Comparison of ENCODE assay signal across 8 cellular contexts in the genomic region with DNA sequence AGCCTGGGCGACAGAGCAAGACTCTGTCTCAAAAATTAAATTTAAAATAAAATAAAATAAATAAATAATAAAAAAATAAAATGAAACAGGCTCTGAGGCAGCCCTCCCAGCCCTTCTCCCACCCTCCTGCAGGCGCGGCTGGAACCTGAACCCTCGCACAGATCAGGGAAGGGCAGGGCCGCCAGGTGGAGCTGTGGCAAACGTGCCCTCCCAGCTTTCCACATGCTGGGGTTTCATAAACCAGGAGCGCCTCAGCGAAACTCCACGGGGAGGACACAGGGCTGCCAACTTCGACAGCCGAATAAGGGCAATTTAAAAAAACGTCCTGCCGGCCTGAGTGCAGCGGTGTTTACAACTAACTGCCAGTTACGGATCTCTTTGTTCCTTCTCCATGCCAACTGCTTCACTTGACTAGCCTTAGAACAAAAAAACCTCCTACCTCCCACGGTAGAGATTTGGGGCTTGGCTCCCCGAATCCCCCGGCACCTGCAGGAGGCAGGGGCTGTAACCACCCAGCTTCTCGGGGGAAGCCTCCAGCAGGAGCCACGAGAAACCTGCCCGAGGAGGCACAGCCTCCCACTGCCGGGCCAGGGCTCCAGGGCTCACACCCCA. TPM values are rescaled to one million over a fixed set of nuclear protein-coding genes. Genes with fewer than 3 reads are reported as not detected.
A peak's percentile ranks its signal among the peaks of the same experiment; 100 is the strongest.
DNase-seq lines count a peak whose midpoint lies in the region; ATAC-seq and TF ChIP-seq lines count a peak whose summit lies in the region.

No MANE protein-coding gene starts in this region.

- peaks cover 37 to 43% (median 38%) of the 10 kb centered on the region in 3 donors for H3K4me1 Mint-ChIP-seq in T-cell
- peaks cover 41% of the 10 kb centered on the region for H3K4me1 Mint-ChIP-seq in brain

- peak; percentile 49 to 67 for TF ChIP-seq CTCF in brain (conservative IDR thresholded peaks at IDR 0.05)
- peak; percentile 81 for TF ChIP-seq CTCF in retinal pigment epithelial cell (conservative IDR thresholded peaks at IDR 0.05; ENCODE audit: low read depth, low read length)

- DNase-seq in AG20443 (ENCODE audit: low spot score), result peak; percentile 79
- peak; percentile 93 for DNase-seq in HT-29 (ENCODE audit: low spot score)
- peak in 32 of 34 experiments; percentile 21 to 68 (median 46) for DNase-seq in T-cell
- DNase-seq in iPS DF 4.7 (ENCODE audit: extremely low read depth, low spot score), result peak; percentile 51
- DNase-seq in retinal pigment epithelial cell (ENCODE audit: low read depth), result peak; percentile 35
- DNase-seq in KG1 (lab: John Stamatoyannopoulos, UW), result no peak

- CTCF ChIA-PET in T-cell (lab: Charles Lee), result interaction anchor here (0.6 to 1.4 kb wide), 4 partner anchors 16 to 148 kb away, joined by 3 to 8 read pairs (median 3); a partner anchor contains a TSS

- H3K36me3 Mint-ChIP-seq in T-cell, result peaks cover 11% of the 10 kb centered on the region
- peaks cover 53% of the 10 kb centered on the region for H3K36me3 Mint-ChIP-seq in brain

- POLR2A ChIA-PET in T-cell (lab: Charles Lee), result interaction anchor here in 1 of 2 donors (0.6 kb wide), 1 partner anchor 108 kb away, joined by 4 read pairs; no protein-coding TSS in a partner anchor

- no peak overlapping the region for H3K27ac Mint-ChIP-seq in T-cell
- peak overlapping the region; percentile 74 to 95 (median 88) for H3K27ac Mint-ChIP-seq in brain

- H3K27me3 Mint-ChIP-seq in T-cell, result no peaks in the 10 kb centered on the region
- H3K27me3 Mint-ChIP-seq in brain, result no peaks in the 10 kb centered on the region

- ATAC-seq in T-cell (replicated peaks in 1 of 4), result peak; percentile 64 to 82 (median 68)
- ATAC-seq in GM19328 (IDR thresholded peaks at IDR 0.05; ENCODE audit: unreplicated experiment), result no peak

- H3K9me3 Mint-ChIP-seq in T-cell (no peaks in the 10 kb centered on the region), brain (peaks cover 0 to 10% (median 0%) of the 10 kb centered on the region in 5 experiments)

- H3K4me3 Mint-ChIP-seq in T-cell, result peak overlapping the region in 2 of 3 donors; percentile 4 to 65
- H3K4me3 Mint-ChIP-seq in brain, result peak overlapping the region; percentile 12 to 73 (median 27)

- H3K4me3 ChIP-seq in retinal pigment epithelial cell (ENCODE audit: low read length), result no peak overlapping the region

RNA-seq across cellular contexts. Expression of a gene that starts 15.9 kb away (rescaled TPM):
- 186 and 208 TPM in 2 replicates for total RNA-seq in HT-29 (2014; rRNA removed; shearing (Covaris generic))
- 10 to 100 TPM; 20.6 to 38.6 (median 34.9) TPM for total RNA-seq in T-cell
- polyA plus RNA-seq in brain (ENCODE audit: insufficient read depth, low read depth, low replicate concordance), result 30.6 TPM

RNA-seq across cellular contexts. Expression of a gene that starts 35.9 kb away (rescaled TPM):
- total RNA-seq in HT-29 (2014; rRNA removed; shearing (Covaris generic)), result 73.7 and 112 TPM in 2 replicates
- 10 to 100 TPM; 23.1 to 51.4 (median 46.0) TPM for total RNA-seq in T-cell
- polyA plus RNA-seq in brain (ENCODE audit: insufficient read depth, low read depth, low replicate concordance), result 39.9 TPM

Comparison
In these comparisons a context has a peak if more than half of its experiments do, and no peak if none do; other contexts are left out.
1. H3K27ac Mint-ChIP-seq: peak in brain (5 of 5); none in T-cell (0 of 2).